ENCODE assay signal across 1 cellular context in genomic region chr16:3059041-3059722, GRCh38.
A peak's percentile ranks its signal among the peaks of the same experiment; 100 is the strongest.
TF ChIP-seq lines count a peak whose summit lies in the region.

No MANE protein-coding gene starts in this region.

TF ChIP-seq in HEK293, 187 proteins besides CTCF, POLR2A, EP300 and RAD21 (continued from another document and continues in another):
- TF ChIP-seq MEIS1 (CRISPR knock-in tag; IDR thresholded peaks at IDR 0.05; ENCODE audit: borderline replicate concordance) (no peak), ZNF473 (tag by site-specific recombination; IDR thresholded peaks at IDR 0.05) (no peak), ZNF560 (tag by site-specific recombination; IDR thresholded peaks at IDR 0.05; ENCODE audit: borderline replicate concordance) (no peak), ZNF843 (tag by site-specific recombination; IDR thresholded peaks at IDR 0.05) (0 out of 2 replicates have a peak, but pooled peaks have one; percentile 12), REPIN1 (tag by site-specific recombination; IDR thresholded peaks at IDR 0.05; ENCODE audit: low read depth) (no peak), ZNF701 (tag by site-specific recombination; IDR thresholded peaks at IDR 0.05) (no peak), BCL11B (tag by site-specific recombination; IDR thresholded peaks at IDR 0.05; ENCODE audit: low read depth) (peak; percentile 58; the same call in 1 of the 2 replicates), ZNF292 (tag by site-specific recombination; IDR thresholded peaks at IDR 0.05; ENCODE audit: borderline replicate concordance, low read depth) (no peak), YY2 (tag by site-specific recombination; IDR thresholded peaks at IDR 0.05) (no peak), ZNF2 (tag by site-specific recombination; IDR thresholded peaks at IDR 0.05) (peak; percentile 34; the same call in 1 of the 2 replicates), REST (tag by site-specific recombination; IDR thresholded peaks at IDR 0.05) (peak; percentile 36; the same call in 1 of the 2 replicates), ZNF398 (tag by site-specific recombination; IDR thresholded peaks at IDR 0.05) (peak; percentile 70), ZBTB8A (tag by site-specific recombination; IDR thresholded peaks at IDR 0.05) (peak; percentile 82), IKZF3 (tag by site-specific recombination; IDR thresholded peaks at IDR 0.05) (peak; percentile 81), TSHZ1 (tag by site-specific recombination; IDR thresholded peaks at IDR 0.05; ENCODE audit: borderline replicate concordance) (no peak), ZNF510 (tag by site-specific recombination; IDR thresholded peaks at IDR 0.05; ENCODE audit: insufficient replicate concordance) (no peak), ZBTB26 (tag by site-specific recombination; optimal IDR thresholded peaks at IDR 0.05) (peak; percentile 73), ZNF518A (tag by site-specific recombination; conservative IDR thresholded peaks at IDR 0.05; ENCODE audit: low read depth) (no peak), SCRT1 (tag by site-specific recombination; IDR thresholded peaks at IDR 0.05; ENCODE audit: borderline replicate concordance) (no peak), ZNF157 (tag by site-specific recombination; IDR thresholded peaks at IDR 0.05) (no peak), HOXA7 (CRISPR knock-in tag; IDR thresholded peaks at IDR 0.05; ENCODE audit: borderline replicate concordance) (no peak), ZNF654 (tag by site-specific recombination; IDR thresholded peaks at IDR 0.05; ENCODE audit: low read depth) (0 out of 2 replicates have a peak, but pooled peaks have one; percentile 16), ZNF24 (tag by site-specific recombination; IDR thresholded peaks at IDR 0.05) (0 out of 2 replicates have a peak, but pooled peaks have one; percentile 17), ZNF214 (tag by site-specific recombination; IDR thresholded peaks at IDR 0.05; ENCODE audit: borderline replicate concordance) (no peak), ZNF274 (IDR thresholded peaks at IDR 0.05; ENCODE audit: low read length) (no peak), ZNF274 (tag by site-specific recombination; IDR thresholded peaks at IDR 0.05; ENCODE audit: borderline replicate concordance) (no peak), ZNF169 (tag by site-specific recombination; IDR thresholded peaks at IDR 0.05) (no peak), WT1 (tag by site-specific recombination; IDR thresholded peaks at IDR 0.05) (no peak), ZFP41 (tag by site-specific recombination; IDR thresholded peaks at IDR 0.05; ENCODE audit: borderline replicate concordance) (no peak), PATZ1 (tag by site-specific recombination; IDR thresholded peaks at IDR 0.05) (peak; percentile 82), KLF10 (tag by site-specific recombination; IDR thresholded peaks at IDR 0.05) (peak; percentile 79), ZNF404 (tag by site-specific recombination; IDR thresholded peaks at IDR 0.05) (no peak), ZBTB11 (tag by site-specific recombination; conservative IDR thresholded peaks at IDR 0.05; ENCODE audit: low read depth) (no peak; the same call in 1 of the 2 replicates)
